Comparison of ENCODE assay signal across 1 cellular context in the genomic region with DNA sequence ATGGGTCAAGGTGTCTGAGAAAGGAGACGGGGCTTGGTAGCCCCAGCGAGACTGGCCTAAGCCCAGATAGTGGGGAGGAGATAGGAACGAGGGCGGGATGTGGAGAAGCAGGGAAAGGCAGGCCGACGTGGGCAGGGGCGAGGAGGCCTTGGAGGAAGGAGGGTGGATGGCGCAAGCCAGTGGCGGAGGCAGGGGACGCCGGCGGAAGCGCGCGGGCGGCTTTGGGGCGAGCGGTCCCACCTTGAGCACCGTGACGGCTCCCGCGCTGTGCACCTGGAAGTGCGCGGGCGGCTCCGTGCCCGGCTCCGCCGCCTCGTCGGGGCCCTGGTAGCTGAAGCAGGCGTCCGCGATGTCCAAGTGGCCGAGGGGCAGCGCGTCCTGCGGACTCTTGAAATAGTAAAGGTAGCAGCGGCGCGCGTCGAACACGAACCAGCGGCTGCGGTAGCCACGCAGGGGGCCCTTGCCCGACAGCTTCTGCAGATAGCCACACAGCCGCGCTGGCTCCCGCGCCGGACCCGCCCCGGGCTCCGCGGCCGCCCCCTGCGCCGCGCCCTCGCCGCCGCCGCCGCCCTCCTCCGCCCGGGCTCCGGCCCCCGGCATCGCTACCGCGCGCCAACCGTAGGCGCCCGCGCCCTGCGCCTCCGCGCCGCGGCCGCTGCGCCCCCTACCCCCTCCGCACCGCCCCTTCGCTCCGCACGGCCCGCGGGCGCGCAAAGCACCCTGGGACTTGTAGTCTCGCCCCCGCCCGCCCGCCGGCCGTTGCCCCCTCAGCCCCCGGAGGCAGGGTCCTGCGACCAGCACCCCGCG.
TF ChIP-seq lines count a peak whose summit lies in the region.

TBC1D2B (minus strand) TSS at position 659 of the 807 bp plus-strand sequence; CDS start at position 600, 59 bp downstream.

TF ChIP-seq in HepG2, 621 proteins besides CTCF, POLR2A, EP300 and RAD21 (continued from another document and continues in another):
- TF ChIP-seq ZNF501 (CRISPR knock-in tag; IDR thresholded peaks at IDR 0.05) (no peak), UBTF (CRISPR knock-in tag; IDR thresholded peaks at IDR 0.05) (peak; percentile 61; the same call in 1 of the 2 replicates), ZNF451 (CRISPR knock-in tag; IDR thresholded peaks at IDR 0.05) (no peak), ZNF260 (CRISPR knock-in tag; IDR thresholded peaks at IDR 0.05; ENCODE audit: borderline replicate concordance, low read depth) (no peak), MZF1 (CRISPR knock-in tag; IDR thresholded peaks at IDR 0.05; ENCODE audit: borderline replicate concordance) (no peak), TBX3 (IDR thresholded peaks at IDR 0.05; ENCODE audit: borderline replicate concordance) (no peak), LRRFIP1 (CRISPR knock-in tag; conservative IDR thresholded peaks at IDR 0.05) (no peak), REST (IDR thresholded peaks at IDR 0.05; ENCODE audit: borderline replicate concordance in 1 of 2, low read depth in 1 of 2, low read length in 2 of 2) (no peak), BCL6 (CRISPR knock-in tag; IDR thresholded peaks at IDR 0.05) (0 out of 2 replicates have a peak, but pooled peaks have one; percentile 8), ZNF17 (CRISPR knock-in tag; IDR thresholded peaks at IDR 0.05) (no peak), TOE1 (CRISPR knock-in tag; IDR thresholded peaks at IDR 0.05) (no peak), ZNF18 (CRISPR knock-in tag; IDR thresholded peaks at IDR 0.05; ENCODE audit: insufficient replicate concordance) (no peak), GZF1 (CRISPR knock-in tag; IDR thresholded peaks at IDR 0.05) (no peak), ZNF747 (CRISPR knock-in tag; IDR thresholded peaks at IDR 0.05; ENCODE audit: borderline replicate concordance) (no peak), TEAD2 (CRISPR knock-in tag; IDR thresholded peaks at IDR 0.05) (no peak), HMG20B (CRISPR knock-in tag; conservative IDR thresholded peaks at IDR 0.05) (no peak), ATF3 (CRISPR knock-in tag; IDR thresholded peaks at IDR 0.05) (no peak), STAT5B (CRISPR knock-in tag; IDR thresholded peaks at IDR 0.05) (no peak), MNT (IDR thresholded peaks at IDR 0.05) (no peak), ZSCAN30 (CRISPR knock-in tag; IDR thresholded peaks at IDR 0.05) (no peak), NFE2L1 (CRISPR knock-in tag; IDR thresholded peaks at IDR 0.05; ENCODE audit: borderline replicate concordance) (no peak), ZNF253 (CRISPR knock-in tag; IDR thresholded peaks at IDR 0.05; ENCODE audit: borderline replicate concordance) (no peak), SOX13 (IDR thresholded peaks at IDR 0.05) (no peak), SOX13 (CRISPR knock-in tag; conservative IDR thresholded peaks at IDR 0.05 in 1 of 2, IDR thresholded peaks at IDR 0.05 in 1 of 2) (no peak), THYN1 (CRISPR knock-in tag; IDR thresholded peaks at IDR 0.05; ENCODE audit: borderline replicate concordance, low read depth) (no peak), KLF15 (CRISPR knock-in tag; IDR thresholded peaks at IDR 0.05; ENCODE audit: borderline replicate concordance) (no peak), KMT2A (CRISPR knock-in tag; IDR thresholded peaks at IDR 0.05) (no peak), KLF13 (CRISPR knock-in tag; IDR thresholded peaks at IDR 0.05) (no peak), RERE (CRISPR knock-in tag; IDR thresholded peaks at IDR 0.05; ENCODE audit: low read depth) (no peak), NR2C2 (CRISPR knock-in tag; IDR thresholded peaks at IDR 0.05; ENCODE audit: borderline replicate concordance) (peak; percentile 64; the same call in 1 of the 2 replicates), RARG (CRISPR knock-in tag; IDR thresholded peaks at IDR 0.05; ENCODE audit: low read depth) (no peak), ZNF34 (CRISPR knock-in tag; IDR thresholded peaks at IDR 0.05; ENCODE audit: borderline replicate concordance) (no peak), NR2F1 (CRISPR knock-in tag; IDR thresholded peaks at IDR 0.05) (no peak), ATF7-NPFF (CRISPR knock-in tag; IDR thresholded peaks at IDR 0.05; ENCODE audit: low read depth) (peak; percentile 18; the same call in 1 of the 2 replicates), ZNF143 (CRISPR knock-in tag; IDR thresholded peaks at IDR 0.05) (peak; percentile 84), MIXL1 (CRISPR knock-in tag; IDR thresholded peaks at IDR 0.05) (no peak), ZBTB3 (CRISPR knock-in tag; IDR thresholded peaks at IDR 0.05; ENCODE audit: borderline replicate concordance, low read depth) (no peak), BRD4 (CRISPR knock-in tag; IDR thresholded peaks at IDR 0.05) (no peak)
- TF ChIP-seq, protein P1, sequence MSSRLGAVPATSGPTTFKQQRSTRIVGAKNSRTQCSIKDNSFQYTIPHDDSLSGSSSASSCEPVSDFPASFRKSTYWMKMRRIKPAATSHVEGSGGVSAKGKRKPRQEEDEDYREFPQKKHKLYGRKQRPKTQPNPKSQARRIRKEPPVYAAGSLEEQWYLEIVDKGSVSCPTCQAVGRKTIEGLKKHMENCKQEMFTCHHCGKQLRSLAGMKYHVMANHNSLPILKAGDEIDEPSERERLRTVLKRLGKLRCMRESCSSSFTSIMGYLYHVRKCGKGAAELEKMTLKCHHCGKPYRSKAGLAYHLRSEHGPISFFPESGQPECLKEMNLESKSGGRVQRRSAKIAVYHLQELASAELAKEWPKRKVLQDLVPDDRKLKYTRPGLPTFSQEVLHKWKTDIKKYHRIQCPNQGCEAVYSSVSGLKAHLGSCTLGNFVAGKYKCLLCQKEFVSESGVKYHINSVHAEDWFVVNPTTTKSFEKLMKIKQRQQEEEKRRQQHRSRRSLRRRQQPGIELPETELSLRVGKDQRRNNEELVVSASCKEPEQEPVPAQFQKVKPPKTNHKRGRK (CRISPR knock-in tag; IDR thresholded peaks at IDR 0.05), result no peak
